In the genomic region with DNA sequence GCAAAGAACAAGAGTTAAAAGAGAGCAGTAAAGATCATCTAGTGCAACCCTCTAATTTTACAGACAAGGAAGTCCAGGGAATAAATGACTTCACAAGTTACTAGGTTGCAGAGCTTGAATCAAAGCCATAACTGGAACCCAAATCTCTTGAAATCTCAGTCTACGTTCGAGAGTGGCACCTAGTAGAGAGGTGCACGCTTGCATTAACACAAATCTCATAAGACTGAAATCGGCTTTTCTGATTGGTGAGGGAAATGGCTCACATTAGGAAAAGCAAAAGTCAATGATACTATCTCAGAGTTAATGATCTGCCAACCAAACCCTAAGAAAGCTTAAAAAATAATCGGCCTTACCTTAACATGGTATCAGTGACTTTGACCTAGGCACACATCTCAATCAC, we compare ENCODE assay signal across 19 cellular contexts. TPM values are rescaled to one million over a fixed set of nuclear protein-coding genes. Genes with fewer than 3 reads are reported as not detected.
"Had no signal": no experiment of that assay in that cellular context is flagged by ENCODE, and none has a peak within 500 bp of the region (broad histone marks: within the 10 kb centered on the region; RNA-seq: fewer than 3 reads in every experiment).

No MANE protein-coding gene starts in this region.

- H3K27ac Mint-ChIP-seq: activated B cell treated with CpG ODN at 0.5 μM for 24 hours; activated CD4-positive, alpha-beta memory T cell treated with anti-CD3 and anti-CD28 coated beads for 36 hours; activated naive CD8-positive, alpha-beta T cell treated with anti-CD3 and anti-CD28 coated beads for 36 hours; stimulated activated effector memory CD8-positive, alpha-beta T cell treated with anti-CD3 and anti-CD28 coated beads, Interleukin-12 subunit alpha, Interleukin-12 subunit beta, amount 100 ng/mL, for 72 hours; T-helper 2 cell treated with Interferon-gamma antibody and Interleukin-4, amounts not matched to agents 5 μg/mL and 100 μg/mL, for 36 hours had no signal

- H3K36me3 Mint-ChIP-seq: activated CD4-positive, alpha-beta memory T cell treated with anti-CD3 and anti-CD28 coated beads for 36 hours; activated naive CD8-positive, alpha-beta T cell treated with anti-CD3 and anti-CD28 coated beads for 36 hours; stimulated activated effector memory CD8-positive, alpha-beta T cell treated with anti-CD3 and anti-CD28 coated beads, Interleukin-12 subunit alpha, Interleukin-12 subunit beta, amount 100 ng/mL, for 72 hours had no signal

- H3K9me3 ChIP-seq: pancreas, stomach, upper lobe of left lung had no signal

- H3K9me3 Mint-ChIP-seq: activated CD4-positive, alpha-beta memory T cell treated with anti-CD3 and anti-CD28 coated beads for 36 hours; activated naive CD8-positive, alpha-beta T cell treated with anti-CD3 and anti-CD28 coated beads for 36 hours; T-helper 2 cell treated with Interferon-gamma antibody and Interleukin-4, amounts not matched to agents 5 μg/mL and 100 μg/mL, for 36 hours had no signal

- FAIRE-seq: endothelial cell of umbilical vein had no signal

- DNase-seq: activated B cell treated with CpG ODN at 0.5 μM for 24 hours; activated CD4-positive, alpha-beta memory T cell treated with anti-CD3 and anti-CD28 coated beads for 36 hours; activated CD4-positive, alpha-beta T cell treated with anti-CD3 and anti-CD28 coated beads for 4 hours; activated naive CD4-positive, alpha-beta T cell; activated naive CD8-positive, alpha-beta T cell treated with anti-CD3 and anti-CD28 coated beads for 36 hours; activated T-cell treated with anti-CD3 and anti-CD28 coated beads for 4 hours; amniotic stem cell; dermis blood vessel endothelial cell; effector memory CD4-positive, alpha-beta T cell; pancreas; stimulated activated CD4-positive, alpha-beta T cell treated with anti-CD3 and anti-CD28 coated beads, Interleukin-4, amount 100 ng/mL, for 24 hours; stomach; upper lobe of left lung had no signal

- H3K4me3 ChIP-seq: cardiac muscle cell, lung, pancreas, stomach, upper lobe of left lung had no signal

- H3K27ac ChIP-seq: cardiac muscle cell, pancreas, stomach, upper lobe of left lung had no signal

- H3K4me3 Mint-ChIP-seq: activated B cell treated with CpG ODN at 0.5 μM for 24 hours; activated CD4-positive, alpha-beta memory T cell treated with anti-CD3 and anti-CD28 coated beads for 36 hours; activated naive CD8-positive, alpha-beta T cell treated with anti-CD3 and anti-CD28 coated beads for 36 hours; stimulated activated effector memory CD8-positive, alpha-beta T cell treated with anti-CD3 and anti-CD28 coated beads, Interleukin-12 subunit alpha, Interleukin-12 subunit beta, amount 100 ng/mL, for 72 hours; T-helper 2 cell treated with Interferon-gamma antibody and Interleukin-4, amounts not matched to agents 5 μg/mL and 100 μg/mL, for 36 hours had no signal

- H3K4me1 Mint-ChIP-seq: activated B cell treated with CpG ODN at 0.5 μM for 24 hours; activated naive CD8-positive, alpha-beta T cell treated with anti-CD3 and anti-CD28 coated beads for 36 hours; stimulated activated effector memory CD8-positive, alpha-beta T cell treated with anti-CD3 and anti-CD28 coated beads, Interleukin-12 subunit alpha, Interleukin-12 subunit beta, amount 100 ng/mL, for 72 hours had no signal

- H3K36me3 ChIP-seq: cardiac muscle cell, pancreas, stomach, upper lobe of left lung had no signal

- ATAC-seq: pancreas; sciatic nerve; stimulated activated effector memory CD8-positive, alpha-beta T cell treated with anti-CD3 and anti-CD28 coated beads, Interleukin-12 subunit alpha, Interleukin-12 subunit beta, amount 100 ng/mL, for 72 hours had no signal

- H3K27me3 Mint-ChIP-seq: activated B cell treated with CpG ODN at 0.5 μM for 24 hours; activated CD4-positive, alpha-beta memory T cell treated with anti-CD3 and anti-CD28 coated beads for 36 hours; activated naive CD8-positive, alpha-beta T cell treated with anti-CD3 and anti-CD28 coated beads for 36 hours had no signal

- H3K27me3 ChIP-seq: cardiac muscle cell, pancreas, stomach, upper lobe of left lung had no signal

RNA-seq across cellular contexts. Expression of gene FAT1, which starts 43.0 kb away (rescaled TPM):
- total RNA-seq: activated B cell treated with CpG ODN at 0.5 μM for 24 hours; activated CD4-positive, alpha-beta memory T cell treated with anti-CD3 and anti-CD28 coated beads for 36 hours had no signal
